ENCODE assay signal across 10 cellular contexts in the genomic region with DNA sequence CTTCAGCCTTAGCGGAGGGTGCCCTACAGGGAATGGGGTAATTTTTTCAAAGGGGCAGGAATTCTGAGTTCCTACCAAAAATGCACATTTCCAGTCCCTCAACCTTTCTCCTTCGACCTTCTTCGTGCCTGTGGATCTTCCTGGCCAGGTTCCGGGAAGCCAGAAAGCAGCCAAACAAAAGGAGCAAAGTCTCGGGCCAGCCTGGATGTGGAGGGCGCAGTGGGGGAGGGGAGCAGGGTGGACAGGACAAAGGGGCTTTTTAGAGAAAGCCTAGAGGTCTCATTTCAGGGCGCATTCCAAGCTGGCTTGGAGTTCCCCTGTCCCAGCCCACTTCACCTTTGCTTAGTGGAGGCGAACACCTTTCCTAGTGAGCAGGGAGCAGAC. TPM values are rescaled to one million over a fixed set of nuclear protein-coding genes. Genes with fewer than 3 reads are reported as not detected.
DNase-seq lines count a peak whose midpoint lies in the region; ATAC-seq and TF ChIP-seq lines count a peak whose summit lies in the region.
"Had no signal": no experiment of that assay in that cellular context is flagged by ENCODE, and none has a peak within 500 bp of the region (broad histone marks: within the 10 kb centered on the region; RNA-seq: fewer than 3 reads in every experiment).

No MANE protein-coding gene starts in this region.

- no peak for TF ChIP-seq CTCF in gastrocnemius medialis (IDR thresholded peaks at IDR 0.05 in 4 of 5, conservative IDR thresholded peaks at IDR 0.05 in 1 of 5)

- intact Hi-C loops in gastrocnemius medialis (cut with DNase I; ENCODE audit: low total_unique reads) = no loop called here

- peak overlapping the region in 4 of 11 experiments; percentile 59 to 76 (median 70); a peak in 5 of 22 replicates for H3K9ac ChIP-seq in BLaER1 treated with 17β-estradiol and CSF1 and Interleukin-3, amounts not matched to agents 10 nM and 100 nM
- peak overlapping the region; percentile 72 to 77 for H3K9ac ChIP-seq in duodenal mucosa (ENCODE audit: low read depth in 1 of 2, low read length in 2 of 2)

- no peaks in the 10 kb centered on the region for H4K20me1 ChIP-seq in BLaER1 treated with 17β-estradiol and CSF1 and Interleukin-3, amounts not matched to agents 10 nM and 100 nM

- peak overlapping the region; percentile 50 to 98 (median 91); a peak in 20 of 22 replicates for H3K4me2 ChIP-seq in BLaER1 treated with 17β-estradiol and CSF1 and Interleukin-3, amounts not matched to agents 10 nM and 100 nM

- peaks cover 38 to 55% (median 39%) of the 10 kb centered on the region in 3 donors for H3K27me3 Mint-ChIP-seq in naive B cell
- H3K27me3 Mint-ChIP-seq in activated CD4-positive, alpha-beta T cell treated with anti-CD3 and anti-CD28 coated beads, Interleukin-2, amount 10 ng/mL, durations not matched to agents 7 days and 5 days = peaks cover 58% of the 10 kb centered on the region

- peak overlapping the region in 1 of 11 experiments; percentile 76; a peak in 1 of 22 replicates for H3K27ac ChIP-seq in BLaER1 treated with 17β-estradiol and CSF1 and Interleukin-3, amounts not matched to agents 10 nM and 100 nM
- H3K27ac ChIP-seq in duodenal mucosa (ENCODE audit: low read depth, low read length) (peak overlapping the region; percentile 47), gastrocnemius medialis (no peak overlapping the region)

- POLR2A ChIA-PET in activated CD4-positive, alpha-beta T cell treated with anti-CD3 and anti-CD28 coated beads, Interleukin-2, amount 10 ng/mL, durations not matched to agents 7 days and 5 days (lab: Charles Lee) = no interaction called here

- H3K4me3 ChIP-seq in BLaER1 treated with 17β-estradiol and CSF1 and Interleukin-3, amounts not matched to agents 10 nM and 100 nM = peak overlapping the region in 9 of 10 experiments; percentile 8 to 69 (median 54); a peak in 14 of 20 replicates
- H3K4me3 ChIP-seq in duodenal mucosa (ENCODE audit: low read depth in 1 of 2, low read length in 2 of 2) = peak overlapping the region; percentile 69 to 73
- peak overlapping the region in 2 of 4 donors; percentile 48 to 67 for H3K4me3 ChIP-seq in gastrocnemius medialis

- peaks cover 29 to 54% (median 44%) of the 10 kb centered on the region in 3 donors for H3K4me1 Mint-ChIP-seq in naive B cell
- peaks cover 44% of the 10 kb centered on the region for H3K4me1 Mint-ChIP-seq in activated CD4-positive, alpha-beta T cell treated with anti-CD3 and anti-CD28 coated beads, Interleukin-2, amount 10 ng/mL, durations not matched to agents 7 days and 5 days

- ATAC-seq in naive B cell (ENCODE audit: low read depth in 2 of 2) (no peak), gastrocnemius medialis (no peak)

- H3K27ac Mint-ChIP-seq in naive B cell = peak overlapping the region in 1 of 6 donors; percentile 47
- H3K27ac Mint-ChIP-seq in activated CD4-positive, alpha-beta T cell treated with anti-CD3 and anti-CD28 coated beads, Interleukin-2, amount 10 ng/mL, durations not matched to agents 7 days and 5 days = no peak overlapping the region

- H3K4me3 Mint-ChIP-seq in naive B cell = peak overlapping the region in 7 of 8 donors; percentile 53 to 83 (median 69)
- no peak overlapping the region for H3K4me3 Mint-ChIP-seq in activated CD4-positive, alpha-beta T cell treated with anti-CD3 and anti-CD28 coated beads, Interleukin-2, amount 10 ng/mL, durations not matched to agents 7 days and 5 days

- no peaks in the 10 kb centered on the region for H3K36me3 Mint-ChIP-seq in naive B cell
- H3K36me3 Mint-ChIP-seq in activated CD4-positive, alpha-beta T cell treated with anti-CD3 and anti-CD28 coated beads, Interleukin-2, amount 10 ng/mL, durations not matched to agents 7 days and 5 days (ENCODE audit: low read depth) = no peaks in the 10 kb centered on the region

- in situ Hi-C loops in gastrocnemius medialis (cut with MboI; ENCODE audit: low sequenced_read_pairs in 4 of 4) = no loop called here

- peaks cover 47 to 95% (median 76%) of the 10 kb centered on the region in 10 experiments for H3K4me1 ChIP-seq in BLaER1 treated with 17β-estradiol and CSF1 and Interleukin-3, amounts not matched to agents 10 nM and 100 nM
- H3K4me1 ChIP-seq in duodenal mucosa (ENCODE audit: control insufficient read depth in 1 of 2, insufficient read depth in 2 of 2, low read length in 2 of 2) (peaks cover 40 to 45% of the 10 kb centered on the region in 2 donors), gastrocnemius medialis (peaks cover 0 to 10% of the 10 kb centered on the region in 2 donors)

- H3K9me3 ChIP-seq in BLaER1 treated with 17β-estradiol and CSF1 and Interleukin-3, amounts not matched to agents 10 nM and 100 nM (replicated peaks in 1 of 11) = 0 out of 22 replicates have a peak, but pooled peaks cover 0 to 3% (median 0%) of the 10 kb centered on the region in 11 experiments
- H3K9me3 ChIP-seq in duodenal mucosa (ENCODE audit: control insufficient read depth in 1 of 2, low read length in 2 of 2) (no peaks in the 10 kb centered on the region), gastrocnemius medialis (no peaks in the 10 kb centered on the region)

- DNase-seq in HuH-7.5 (ENCODE audit: low spot score) (peak; percentile 49), naive B cell (no peak), NCI-H1092 treated with DMSO at 0.1 percent for 48 hours (lab: John Stamatoyannopoulos, UW) (no peak), gastrocnemius medialis (no peak), dedifferentiated amniotic fluid mesenchymal stem cell (ENCODE audit: extremely low spot score) (no peak)
- no peak for DNase-seq in activated CD4-positive, alpha-beta T cell treated with anti-CD3 and anti-CD28 coated beads, Interleukin-2, amount 10 ng/mL, durations not matched to agents 7 days and 5 days
- DNase-seq: activated gamma-delta T cell had no signal

- no peaks in the 10 kb centered on the region for H3K9me3 Mint-ChIP-seq in naive B cell
- H3K9me3 Mint-ChIP-seq in activated CD4-positive, alpha-beta T cell treated with anti-CD3 and anti-CD28 coated beads, Interleukin-2, amount 10 ng/mL, durations not matched to agents 7 days and 5 days = no peaks in the 10 kb centered on the region

- no peaks in the 10 kb centered on the region for H3K36me3 ChIP-seq in BLaER1 treated with 17β-estradiol and CSF1 and Interleukin-3, amounts not matched to agents 10 nM and 100 nM
- H3K36me3 ChIP-seq in duodenal mucosa (ENCODE audit: control insufficient read depth in 1 of 2, insufficient read depth in 2 of 2, low read length in 2 of 2) (no peaks in the 10 kb centered on the region), gastrocnemius medialis (no peaks in the 10 kb centered on the region)

- peaks cover 34 to 53% (median 47%) of the 10 kb centered on the region in 11 experiments for H3K27me3 ChIP-seq in BLaER1 treated with 17β-estradiol and CSF1 and Interleukin-3, amounts not matched to agents 10 nM and 100 nM
- no peaks in the 10 kb centered on the region for H3K27me3 ChIP-seq in duodenal mucosa (ENCODE audit: control insufficient read depth in 1 of 2, insufficient read depth in 2 of 2, low read length in 2 of 2)
- peaks cover 25 to 37% (median 29%) of the 10 kb centered on the region in 3 donors for H3K27me3 ChIP-seq in gastrocnemius medialis

- no peak for TF ChIP-seq POLR2A in gastrocnemius medialis (IDR thresholded peaks at IDR 0.05)

- CTCF ChIA-PET in activated CD4-positive, alpha-beta T cell treated with anti-CD3 and anti-CD28 coated beads, Interleukin-2, amount 10 ng/mL, durations not matched to agents 7 days and 5 days (lab: Charles Lee) = interaction anchor here (1.3 kb wide), 2 partner anchors 14 to 26 kb away, joined by 3 read pairs; no protein-coding TSS in a partner anchor

RNA-seq across cellular contexts. Expression of a gene that starts 2.9 kb away (rescaled TPM):
- polyA plus RNA-seq in naive B cell (ENCODE audit: low read depth in 6 of 6) = not detected
- not detected for total RNA-seq in activated CD4-positive, alpha-beta T cell treated with anti-CD3 and anti-CD28 coated beads, Interleukin-2, amount 10 ng/mL, durations not matched to agents 7 days and 5 days
- total RNA-seq in gastrocnemius medialis = under 1 TPM in 1 of 4 donors, not detected in 3; 0.58 TPM

RNA-seq across cellular contexts. Expression of a gene that starts 19.0 kb away (rescaled TPM):
- under 1 TPM in 2 of 6 donors, not detected in 4; 0.26 to 0.29 TPM for polyA plus RNA-seq in naive B cell (ENCODE audit: low read depth in 6 of 6)
- total RNA-seq in activated CD4-positive, alpha-beta T cell treated with anti-CD3 and anti-CD28 coated beads, Interleukin-2, amount 10 ng/mL, durations not matched to agents 7 days and 5 days = not detected
- total RNA-seq in gastrocnemius medialis = under 1 TPM in 1 of 4 donors, not detected in 3; 0.24 TPM
- total RNA-seq: G401 had no signal
